Comparison of ENCODE assay signal across 9 cellular contexts in the genomic region with DNA sequence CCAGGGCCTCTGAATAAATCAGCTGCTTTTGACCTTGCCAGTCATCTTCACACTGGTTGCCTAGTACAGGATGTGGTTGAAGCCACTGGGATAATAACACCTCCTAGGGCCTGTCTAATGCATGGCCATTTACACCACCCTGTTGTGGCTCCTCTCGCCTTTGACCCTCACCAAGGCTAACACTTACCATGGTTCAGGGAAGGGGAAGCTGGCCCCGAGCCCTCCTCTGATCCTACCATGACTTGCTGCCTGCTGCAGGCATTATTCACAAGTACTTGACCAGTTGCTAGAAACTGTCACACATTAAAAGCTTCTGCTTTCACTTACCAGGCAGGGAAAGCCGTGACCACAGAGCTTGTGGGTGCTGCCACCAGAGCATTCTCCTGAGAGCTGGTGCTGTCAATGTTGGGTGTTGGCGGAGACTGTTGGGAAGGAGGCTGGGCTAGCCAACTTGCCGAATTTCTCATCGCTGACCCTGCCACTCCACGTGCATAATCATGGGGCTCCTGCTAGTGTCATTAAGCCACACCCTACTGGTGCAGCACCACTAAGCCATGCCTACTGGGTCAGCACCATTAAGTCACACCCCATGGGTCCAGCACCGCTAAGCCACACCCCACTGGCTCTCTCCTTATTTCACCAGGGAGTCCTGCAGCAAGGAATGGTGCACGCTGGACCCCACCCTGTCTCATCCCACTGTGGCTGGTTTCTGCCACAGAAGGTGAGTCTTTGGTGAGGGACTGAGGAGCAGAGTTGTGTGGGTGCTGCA. TPM values are rescaled to one million over a fixed set of nuclear protein-coding genes. Genes with fewer than 3 reads are reported as not detected.
DNase-seq lines count a peak whose midpoint lies in the region; ATAC-seq and TF ChIP-seq lines count a peak whose summit lies in the region.
"Had no signal": no experiment of that assay in that cellular context is flagged by ENCODE, and none has a peak within 500 bp of the region (broad histone marks: within the 10 kb centered on the region; RNA-seq: fewer than 3 reads in every experiment).

No MANE protein-coding gene starts in this region.

- H3K27ac ChIP-seq in CD8-positive, alpha-beta memory T cell (ENCODE audit: low read depth, low read length): no peak overlapping the region
- H3K27ac ChIP-seq in left ventricle myocardium inferior (replicated peaks) (no peak overlapping the region), neural progenitor cell (no peak overlapping the region)

- no peaks in the 10 kb centered on the region for H4K20me1 ChIP-seq in neural progenitor cell (ENCODE audit: low read depth)

- ATAC-seq in GM19463 (IDR thresholded peaks at IDR 0.05; ENCODE audit: unreplicated experiment): peak; percentile 70
- ATAC-seq in activated T-helper 17 cell treated with anti-CD3 and anti-CD28 coated beads, Interleukin-2, amount 50 U/mL, for 72 hours (replicated peaks): peak; percentile 70

- DNase-seq in CD8-positive, alpha-beta memory T cell: peak in 4 of 5 donors; percentile 13 to 66 (median 33)
- peak; percentile 19 for DNase-seq in Jurkat, Clone E6-1 (ENCODE audit: low read depth, low spot score)
- no peak for DNase-seq in SHP77 (lab: John Stamatoyannopoulos, UW)
- DNase-seq in left ventricle myocardium inferior: no peak
- no peak for DNase-seq in DMS79 treated with DMSO at 0.1 percent for 48 hours (lab: John Stamatoyannopoulos, UW)
- no peak for DNase-seq in neural progenitor cell (ENCODE audit: low spot score)
- DNase-seq: posterior cingulate gyrus had no signal

- H3K9me3 ChIP-seq in CD8-positive, alpha-beta memory T cell (ENCODE audit: low read length): no peaks in the 10 kb centered on the region
- H3K9me3 ChIP-seq in left ventricle myocardium inferior (replicated peaks): no peaks in the 10 kb centered on the region
- no peaks in the 10 kb centered on the region for H3K9me3 ChIP-seq in neural progenitor cell (ENCODE audit: low read depth)

- peaks cover 80% of the 10 kb centered on the region for H3K4me1 ChIP-seq in CD8-positive, alpha-beta memory T cell (ENCODE audit: insufficient read depth, low read length)
- H3K4me1 ChIP-seq in left ventricle myocardium inferior (no peaks in the 10 kb centered on the region), neural progenitor cell (peaks cover 9% of the 10 kb centered on the region)

- peak overlapping the region; percentile 66 to 98 (median 86) for H3K27ac Mint-ChIP-seq in CD8-positive, alpha-beta memory T cell
- H3K27ac Mint-ChIP-seq in activated T-helper 17 cell treated with anti-CD3 and anti-CD28 coated beads, Interleukin-2, amount 50 U/mL, for 72 hours: no peak overlapping the region
- no peak overlapping the region for H3K27ac Mint-ChIP-seq in neural progenitor cell

- no peaks in the 10 kb centered on the region for H3K27me3 ChIP-seq in CD8-positive, alpha-beta memory T cell (ENCODE audit: insufficient read depth, low read length, poor library complexity, severe bottlenecking)
- H3K27me3 ChIP-seq in left ventricle myocardium inferior (ENCODE audit: low read depth) (no peaks in the 10 kb centered on the region), neural progenitor cell (no peaks in the 10 kb centered on the region)

- no peak overlapping the region for H2AFZ ChIP-seq in neural progenitor cell (replicated peaks)

- TF ChIP-seq CTCF in left ventricle myocardium inferior (IDR thresholded peaks at IDR 0.05; ENCODE audit: borderline replicate concordance): no peak
- TF ChIP-seq CTCF in neural progenitor cell (IDR thresholded peaks at IDR 0.05): no peak

- no peaks in the 10 kb centered on the region for H3K9me3 Mint-ChIP-seq in CD8-positive, alpha-beta memory T cell
- no peaks in the 10 kb centered on the region for H3K9me3 Mint-ChIP-seq in activated T-helper 17 cell treated with anti-CD3 and anti-CD28 coated beads, Interleukin-2, amount 50 U/mL, for 72 hours
- peaks cover 2% of the 10 kb centered on the region for H3K9me3 Mint-ChIP-seq in neural progenitor cell

- CTCF ChIA-PET in CD8-positive, alpha-beta memory T cell (lab: Charles Lee): interaction anchor here (0.9 to 7.5 kb wide), 11 partner anchors 10 to 151 kb away, joined by 3 to 44 read pairs (median 4); a partner anchor contains a TSS

- peaks cover 83 to 88% (median 86%) of the 10 kb centered on the region in 3 donors for H3K4me1 Mint-ChIP-seq in CD8-positive, alpha-beta memory T cell
- H3K4me1 Mint-ChIP-seq in activated T-helper 17 cell treated with anti-CD3 and anti-CD28 coated beads, Interleukin-2, amount 50 U/mL, for 72 hours: peaks cover 58% of the 10 kb centered on the region
- peaks cover 11% of the 10 kb centered on the region for H3K4me1 Mint-ChIP-seq in neural progenitor cell

- peaks cover 9% of the 10 kb centered on the region for H3F3A ChIP-seq in neural progenitor cell (ENCODE audit: low read depth)

- peak overlapping the region in 6 of 7 donors; percentile 58 to 87 (median 68) for H3K4me3 Mint-ChIP-seq in CD8-positive, alpha-beta memory T cell
- H3K4me3 Mint-ChIP-seq in activated T-helper 17 cell treated with anti-CD3 and anti-CD28 coated beads, Interleukin-2, amount 50 U/mL, for 72 hours: peak overlapping the region; percentile 52
- no peak overlapping the region for H3K4me3 Mint-ChIP-seq in neural progenitor cell

- POLR2A ChIA-PET in CD8-positive, alpha-beta memory T cell (lab: Charles Lee): interaction anchor here (0.7 to 2.3 kb wide), 6 partner anchors 8 to 47 kb away, joined by 3 to 10 read pairs (median 5); a partner anchor contains a TSS

- H3K27me3 Mint-ChIP-seq in CD8-positive, alpha-beta memory T cell: no peaks in the 10 kb centered on the region
- H3K27me3 Mint-ChIP-seq in activated T-helper 17 cell treated with anti-CD3 and anti-CD28 coated beads, Interleukin-2, amount 50 U/mL, for 72 hours: no peaks in the 10 kb centered on the region
- peaks cover 3% of the 10 kb centered on the region for H3K27me3 Mint-ChIP-seq in neural progenitor cell (ENCODE audit: insufficient read depth, low read depth)

- no peaks in the 10 kb centered on the region for H3K36me3 ChIP-seq in CD8-positive, alpha-beta memory T cell (ENCODE audit: insufficient read depth, low read length)
- H3K36me3 ChIP-seq in left ventricle myocardium inferior (no peaks in the 10 kb centered on the region), neural progenitor cell (no peaks in the 10 kb centered on the region)

- H3K36me3 Mint-ChIP-seq in CD8-positive, alpha-beta memory T cell: no peaks in the 10 kb centered on the region
- no peaks in the 10 kb centered on the region for H3K36me3 Mint-ChIP-seq in activated T-helper 17 cell treated with anti-CD3 and anti-CD28 coated beads, Interleukin-2, amount 50 U/mL, for 72 hours (ENCODE audit: low read depth)
- H3K36me3 Mint-ChIP-seq in neural progenitor cell: no peaks in the 10 kb centered on the region

- H3K9ac ChIP-seq in neural progenitor cell: no peak overlapping the region

- no peak overlapping the region for H3K4me2 ChIP-seq in neural progenitor cell

- H3K4me3 ChIP-seq in CD8-positive, alpha-beta memory T cell (ENCODE audit: low read length): no peak overlapping the region
- H3K4me3 ChIP-seq in Jurkat, Clone E6-1 (ENCODE audit: low read length): no peak overlapping the region
- H3K4me3 ChIP-seq in left ventricle myocardium inferior: no peak overlapping the region
- H3K4me3 ChIP-seq in neural progenitor cell: no peak overlapping the region

- no peaks in the 10 kb centered on the region for H3K79me2 ChIP-seq in neural progenitor cell (ENCODE audit: low read depth)

- intact Hi-C loops in left ventricle myocardium inferior (cut with micrococcal nuclease): no loop called here

RNA-seq across cellular contexts. Expression of a gene that starts 47.0 kb away (rescaled TPM):
- total RNA-seq in CD8-positive, alpha-beta memory T cell: 10 to 100 TPM; 57.4 to 59.5 TPM
- 80.2 TPM for polyA plus RNA-seq in CD8-positive, alpha-beta memory T cell
- 16.8 TPM for polyA plus RNA-seq in Jurkat, Clone E6-1 (2012; ENCODE audit: insufficient read depth, insufficient read length)
- total RNA-seq in activated T-helper 17 cell treated with anti-CD3 and anti-CD28 coated beads, Interleukin-2, amount 50 U/mL, for 72 hours: 10 to 100 TPM; 59.6 to 76.7 TPM
- total RNA-seq in left ventricle myocardium inferior: 4.6 TPM
- 26.1 and 27.6 TPM in 2 replicates for total RNA-seq in neural progenitor cell (ENCODE audit: low replicate concordance)

Comparison
In these comparisons a context has a peak if more than half of its experiments do, and no peak if none do; other contexts are left out.
1. DNase-seq: peak in CD8-positive, alpha-beta memory T cell (4 of 5) and Jurkat, Clone E6-1 (single experiment); none in SHP77 (0 of 2), left ventricle myocardium inferior (single experiment), DMS79 treated with DMSO at 0.1 percent for 48 hours (single experiment) and neural progenitor cell (single experiment).
2. H3K27ac Mint-ChIP-seq: peak in CD8-positive, alpha-beta memory T cell (8 of 8); none in activated T-helper 17 cell treated with anti-CD3 and anti-CD28 coated beads, Interleukin-2, amount 50 U/mL, for 72 hours (single experiment) and neural progenitor cell (single experiment).